8 cellular contexts compared by ENCODE assay signal in genomic region chr3:39181408-39182335, GRCh38. TPM values are rescaled to one million over a fixed set of nuclear protein-coding genes. Genes with fewer than 3 reads are reported as not detected.
DNase-seq lines count a peak whose midpoint lies in the region; ATAC-seq and TF ChIP-seq lines count a peak whose summit lies in the region.

No MANE protein-coding gene starts in this region.

- H3K4me3 ChIP-seq in ACC112 (ENCODE audit: low read depth, low read length) (peak overlapping the region; percentile 69), foreskin fibroblast (ENCODE audit: low read depth in 1 of 2, low read length in 2 of 2) (no peak overlapping the region)
- peak overlapping the region; percentile 47 for H3K4me3 ChIP-seq in Jurkat, Clone E6-1 (ENCODE audit: low read length)

- peak overlapping the region; percentile 23 for H2AFZ ChIP-seq in ACC112 (ENCODE audit: low read length, unreplicated experiment)

- ATAC-seq in naive B cell (ENCODE audit: low read depth in 2 of 2) (no peak), esophagus mucosa (no peak)

- H3K79me2 ChIP-seq in ACC112 (ENCODE audit: control insufficient read depth, insufficient read depth, low read length, unreplicated experiment): no peaks in the 10 kb centered on the region

- no peaks in the 10 kb centered on the region for H3K27me3 ChIP-seq in ACC112 (ENCODE audit: insufficient read depth, low read length)

- H3K27ac Mint-ChIP-seq in MCF 10A (ENCODE audit: low read depth, unreplicated experiment): peak overlapping the region; percentile 40
- H3K27ac Mint-ChIP-seq in naive B cell: peak overlapping the region; percentile 27 to 94 (median 49)

- intact Hi-C loops in MCF 10A (cut with micrococcal nuclease): loop anchor here (2.0 to 10.0 kb wide), 3 partner anchors 55 to 203 kb away; partner anchors contain the start of genes GORASP1, SLC25A38 and TTC21A

- BruUV-seq in MCF 10A (replicated peaks; lab: Mats Ljungman, UMichigan): no TSS peak

- DNase-seq in Jurkat, Clone E6-1 (ENCODE audit: low read depth, low spot score): no peak
- DNase-seq in MCF 10A (ENCODE audit: unreplicated experiment) (no peak), naive B cell (no peak), foreskin fibroblast (no peak), NCI-H1105 treated with DMSO at 0.1 percent for 48 hours (lab: John Stamatoyannopoulos, UW) (no peak), hepatic stellate cell (ENCODE audit: low spot score) (no peak)

- no peaks in the 10 kb centered on the region for H3K27me3 Mint-ChIP-seq in MCF 10A (ENCODE audit: insufficient read depth, unreplicated experiment)
- H3K27me3 Mint-ChIP-seq in naive B cell: no peaks in the 10 kb centered on the region

- no peaks in the 10 kb centered on the region for H3K9me3 Mint-ChIP-seq in MCF 10A (ENCODE audit: unreplicated experiment)
- no peaks in the 10 kb centered on the region for H3K9me3 Mint-ChIP-seq in naive B cell

- H3K36me3 ChIP-seq in ACC112 (ENCODE audit: insufficient read depth, low read length): no peaks in the 10 kb centered on the region

- CTCF ChIA-PET in MCF 10A (lab: Yijun Ruan, JAX): interaction anchor here (0.6 to 1.4 kb wide), 4 partner anchors 9 to 1323 kb away, joined by 3 to 5 read pairs (median 4); no protein-coding TSS in a partner anchor

- peaks cover 29% of the 10 kb centered on the region for H3K4me1 ChIP-seq in ACC112 (ENCODE audit: control insufficient read depth, insufficient read depth, low read length, unreplicated experiment)

- TF ChIP-seq CTCF in MCF 10A (IDR thresholded peaks at IDR 0.05; ENCODE audit: unreplicated experiment) (no peak), foreskin fibroblast (IDR thresholded peaks at IDR 0.05; ENCODE audit: low read depth, low read length) (no peak)

- H3K36me3 Mint-ChIP-seq in MCF 10A (ENCODE audit: insufficient read depth, unreplicated experiment) (no peaks in the 10 kb centered on the region), naive B cell (no peaks in the 10 kb centered on the region)

- H3K4me3 Mint-ChIP-seq in MCF 10A (ENCODE audit: unreplicated experiment) (peak overlapping the region; percentile 73), naive B cell (peak overlapping the region in 7 of 8 donors; percentile 66 to 85 (median 79))

- POLR2A ChIA-PET in MCF 10A (lab: Yijun Ruan, JAX): no interaction called here

- peaks cover 34% of the 10 kb centered on the region for H3K4me1 Mint-ChIP-seq in MCF 10A (ENCODE audit: insufficient read depth, unreplicated experiment)
- peaks cover 29 to 35% (median 30%) of the 10 kb centered on the region in 3 donors for H3K4me1 Mint-ChIP-seq in naive B cell

- no peak overlapping the region for H3K27ac ChIP-seq in ACC112 (ENCODE audit: low read depth, low read length)

RNA-seq across cellular contexts. Expression of gene XIRP1, which starts 10.7 kb away (rescaled TPM):
- not detected for polyA plus RNA-seq in Jurkat, Clone E6-1 (2012; ENCODE audit: insufficient read depth, insufficient read length)
- total RNA-seq in MCF 10A (2022): not detected in 2 replicates
- polyA plus RNA-seq in naive B cell (ENCODE audit: low read depth in 6 of 6): under 1 TPM in 1 of 6 donors, not detected in 5; 0.05 TPM
- not detected for total RNA-seq in esophagus mucosa

RNA-seq across cellular contexts. Expression of gene CSRNP1, which starts 28.3 kb away (rescaled TPM):
- polyA plus RNA-seq in Jurkat, Clone E6-1 (2012; ENCODE audit: insufficient read depth, insufficient read length): 4.5 TPM
- total RNA-seq in MCF 10A (2022) (11.9 and 14.3 TPM in 2 replicates), esophagus mucosa (15.4 TPM)
- 10 to 100 TPM; 47.3 to 99.7 (median 64.4) TPM for polyA plus RNA-seq in naive B cell (ENCODE audit: low read depth in 6 of 6)

Comparison
In these comparisons a context has a peak if more than half of its experiments do, and no peak if none do; other contexts are left out.
1. H3K4me3 ChIP-seq: peak in ACC112 (single experiment) and Jurkat, Clone E6-1 (single experiment); none in foreskin fibroblast (0 of 2).